ENCODE assay signal across 1 cellular context in the genomic region with DNA sequence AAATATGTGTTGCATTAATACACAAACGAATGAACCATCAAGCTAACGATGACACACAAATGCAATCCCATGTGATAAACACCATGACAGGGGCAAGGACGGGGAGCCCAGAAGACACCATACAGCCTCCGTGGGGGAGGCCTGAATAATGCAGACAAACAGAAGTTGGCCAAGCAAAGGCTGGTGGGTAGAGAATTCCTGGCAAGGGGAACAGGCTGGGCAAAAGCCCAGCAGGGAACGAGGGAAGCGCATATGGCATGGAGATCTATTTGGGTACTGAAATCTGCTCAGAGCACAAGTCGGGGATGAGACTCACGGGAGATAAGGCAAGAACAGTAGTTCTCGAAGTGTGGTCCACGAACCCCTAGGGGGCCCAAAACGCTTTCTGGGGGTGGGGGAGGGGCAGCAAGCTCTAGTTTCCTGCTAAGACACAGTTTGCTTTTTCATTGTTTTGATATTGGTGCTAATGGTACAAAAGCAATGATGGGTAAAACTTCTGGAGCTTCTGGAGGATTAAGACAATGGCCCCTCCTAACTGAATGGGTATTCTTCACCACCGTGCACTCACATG.
TF ChIP-seq lines count a peak whose summit lies in the region.

No MANE protein-coding gene starts in this region.

TF ChIP-seq in GM23338, 12 proteins besides CTCF, POLR2A, EP300 and RAD21 (continued from another document):
- TF ChIP-seq CREB1 (CRISPR knock-in tag; IDR thresholded peaks at IDR 0.05; ENCODE audit: low read depth) (no peak), JUNB (IDR thresholded peaks at IDR 0.05; ENCODE audit: unreplicated experiment) (no peak), ZNF114 (CRISPR knock-in tag; IDR thresholded peaks at IDR 0.05) (no peak), NANOG (IDR thresholded peaks at IDR 0.05; ENCODE audit: borderline replicate concordance) (no peak), ZNF331 (CRISPR knock-in tag; IDR thresholded peaks at IDR 0.05; ENCODE audit: low read depth) (no peak)
- TF ChIP-seq, protein P1, sequence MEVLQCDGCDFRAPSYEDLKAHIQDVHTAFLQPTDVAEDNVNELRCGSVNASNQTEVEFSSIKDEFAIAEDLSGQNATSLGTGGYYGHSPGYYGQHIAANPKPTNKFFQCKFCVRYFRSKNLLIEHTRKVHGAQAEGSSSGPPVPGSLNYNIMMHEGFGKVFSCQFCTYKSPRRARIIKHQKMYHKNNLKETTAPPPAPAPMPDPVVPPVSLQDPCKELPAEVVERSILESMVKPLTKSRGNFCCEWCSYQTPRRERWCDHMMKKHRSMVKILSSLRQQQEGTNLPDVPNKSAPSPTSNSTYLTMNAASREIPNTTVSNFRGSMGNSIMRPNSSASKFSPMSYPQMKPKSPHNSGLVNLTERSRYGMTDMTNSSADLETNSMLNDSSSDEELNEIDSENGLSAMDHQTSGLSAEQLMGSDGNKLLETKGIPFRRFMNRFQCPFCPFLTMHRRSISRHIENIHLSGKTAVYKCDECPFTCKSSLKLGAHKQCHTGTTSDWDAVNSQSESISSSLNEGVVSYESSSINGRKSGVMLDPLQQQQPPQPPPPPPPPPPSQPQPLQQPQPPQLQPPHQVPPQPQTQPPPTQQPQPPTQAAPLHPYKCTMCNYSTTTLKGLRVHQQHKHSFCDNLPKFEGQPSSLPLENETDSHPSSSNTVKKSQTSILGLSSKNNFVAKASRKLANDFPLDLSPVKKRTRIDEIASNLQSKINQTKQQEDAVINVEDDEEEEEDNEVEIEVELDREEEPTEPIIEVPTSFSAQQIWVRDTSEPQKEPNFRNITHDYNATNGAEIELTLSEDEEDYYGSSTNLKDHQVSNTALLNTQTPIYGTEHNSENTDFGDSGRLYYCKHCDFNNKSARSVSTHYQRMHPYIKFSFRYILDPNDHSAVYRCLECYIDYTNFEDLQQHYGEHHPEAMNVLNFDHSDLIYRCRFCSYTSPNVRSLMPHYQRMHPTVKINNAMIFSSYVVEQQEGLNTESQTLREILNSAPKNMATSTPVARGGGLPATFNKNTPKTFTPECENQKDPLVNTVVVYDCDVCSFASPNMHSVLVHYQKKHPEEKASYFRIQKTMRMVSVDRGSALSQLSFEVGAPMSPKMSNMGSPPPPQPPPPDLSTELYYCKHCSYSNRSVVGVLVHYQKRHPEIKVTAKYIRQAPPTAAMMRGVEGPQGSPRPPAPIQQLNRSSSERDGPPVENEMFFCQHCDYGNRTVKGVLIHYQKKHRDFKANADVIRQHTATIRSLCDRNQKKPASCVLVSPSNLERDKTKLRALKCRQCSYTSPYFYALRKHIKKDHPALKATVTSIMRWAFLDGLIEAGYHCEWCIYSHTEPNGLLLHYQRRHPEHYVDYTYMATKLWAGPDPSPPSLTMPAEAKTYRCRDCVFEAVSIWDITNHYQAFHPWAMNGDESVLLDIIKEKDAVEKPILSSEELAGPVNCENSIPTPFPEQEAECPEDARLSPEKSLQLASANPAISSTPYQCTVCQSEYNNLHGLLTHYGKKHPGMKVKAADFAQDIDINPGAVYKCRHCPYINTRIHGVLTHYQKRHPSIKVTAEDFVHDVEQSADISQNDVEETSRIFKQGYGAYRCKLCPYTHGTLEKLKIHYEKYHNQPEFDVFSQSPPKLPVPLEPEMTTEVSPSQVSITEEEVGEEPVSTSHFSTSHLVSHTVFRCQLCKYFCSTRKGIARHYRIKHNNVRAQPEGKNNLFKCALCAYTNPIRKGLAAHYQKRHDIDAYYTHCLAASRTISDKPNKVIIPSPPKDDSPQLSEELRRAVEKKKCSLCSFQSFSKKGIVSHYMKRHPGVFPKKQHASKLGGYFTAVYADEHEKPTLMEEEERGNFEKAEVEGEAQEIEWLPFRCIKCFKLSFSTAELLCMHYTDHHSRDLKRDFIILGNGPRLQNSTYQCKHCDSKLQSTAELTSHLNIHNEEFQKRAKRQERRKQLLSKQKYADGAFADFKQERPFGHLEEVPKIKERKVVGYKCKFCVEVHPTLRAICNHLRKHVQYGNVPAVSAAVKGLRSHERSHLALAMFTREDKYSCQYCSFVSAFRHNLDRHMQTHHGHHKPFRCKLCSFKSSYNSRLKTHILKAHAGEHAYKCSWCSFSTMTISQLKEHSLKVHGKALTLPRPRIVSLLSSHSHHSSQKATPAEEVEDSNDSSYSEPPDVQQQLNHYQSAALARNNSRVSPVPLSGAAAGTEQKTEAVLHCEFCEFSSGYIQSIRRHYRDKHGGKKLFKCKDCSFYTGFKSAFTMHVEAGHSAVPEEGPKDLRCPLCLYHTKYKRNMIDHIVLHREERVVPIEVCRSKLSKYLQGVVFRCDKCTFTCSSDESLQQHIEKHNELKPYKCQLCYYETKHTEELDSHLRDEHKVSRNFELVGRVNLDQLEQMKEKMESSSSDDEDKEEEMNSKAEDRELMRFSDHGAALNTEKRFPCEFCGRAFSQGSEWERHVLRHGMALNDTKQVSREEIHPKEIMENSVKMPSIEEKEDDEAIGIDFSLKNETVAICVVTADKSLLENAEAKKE (CRISPR knock-in tag; IDR thresholded peaks at IDR 0.05) = no peak
- TF ChIP-seq, protein P2, sequence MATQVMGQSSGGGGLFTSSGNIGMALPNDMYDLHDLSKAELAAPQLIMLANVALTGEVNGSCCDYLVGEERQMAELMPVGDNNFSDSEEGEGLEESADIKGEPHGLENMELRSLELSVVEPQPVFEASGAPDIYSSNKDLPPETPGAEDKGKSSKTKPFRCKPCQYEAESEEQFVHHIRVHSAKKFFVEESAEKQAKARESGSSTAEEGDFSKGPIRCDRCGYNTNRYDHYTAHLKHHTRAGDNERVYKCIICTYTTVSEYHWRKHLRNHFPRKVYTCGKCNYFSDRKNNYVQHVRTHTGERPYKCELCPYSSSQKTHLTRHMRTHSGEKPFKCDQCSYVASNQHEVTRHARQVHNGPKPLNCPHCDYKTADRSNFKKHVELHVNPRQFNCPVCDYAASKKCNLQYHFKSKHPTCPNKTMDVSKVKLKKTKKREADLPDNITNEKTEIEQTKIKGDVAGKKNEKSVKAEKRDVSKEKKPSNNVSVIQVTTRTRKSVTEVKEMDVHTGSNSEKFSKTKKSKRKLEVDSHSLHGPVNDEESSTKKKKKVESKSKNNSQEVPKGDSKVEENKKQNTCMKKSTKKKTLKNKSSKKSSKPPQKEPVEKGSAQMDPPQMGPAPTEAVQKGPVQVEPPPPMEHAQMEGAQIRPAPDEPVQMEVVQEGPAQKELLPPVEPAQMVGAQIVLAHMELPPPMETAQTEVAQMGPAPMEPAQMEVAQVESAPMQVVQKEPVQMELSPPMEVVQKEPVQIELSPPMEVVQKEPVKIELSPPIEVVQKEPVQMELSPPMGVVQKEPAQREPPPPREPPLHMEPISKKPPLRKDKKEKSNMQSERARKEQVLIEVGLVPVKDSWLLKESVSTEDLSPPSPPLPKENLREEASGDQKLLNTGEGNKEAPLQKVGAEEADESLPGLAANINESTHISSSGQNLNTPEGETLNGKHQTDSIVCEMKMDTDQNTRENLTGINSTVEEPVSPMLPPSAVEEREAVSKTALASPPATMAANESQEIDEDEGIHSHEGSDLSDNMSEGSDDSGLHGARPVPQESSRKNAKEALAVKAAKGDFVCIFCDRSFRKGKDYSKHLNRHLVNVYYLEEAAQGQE (IDR thresholded peaks at IDR 0.05; ENCODE audit: unreplicated experiment) = no peak
